Comparison of ENCODE assay signal across 13 cellular contexts in genomic region chr11:130022799-130023198, GRCh38. TPM values are rescaled to one million over a fixed set of nuclear protein-coding genes. Genes with fewer than 3 reads are reported as not detected.
DNase-seq lines count a peak whose midpoint lies in the region; ATAC-seq and TF ChIP-seq lines count a peak whose summit lies in the region.
"Had no signal": no experiment of that assay in that cellular context is flagged by ENCODE, and none has a peak within 500 bp of the region (broad histone marks: within the 10 kb centered on the region; RNA-seq: fewer than 3 reads in every experiment).

No MANE protein-coding gene starts in this region.

- no peaks in the 10 kb centered on the region for H3K36me3 Mint-ChIP-seq in CD14-positive monocyte
- H3K36me3 Mint-ChIP-seq: immature natural killer cell had no signal

- WGBS in GM23248 (ENCODE audit: low coverage in 1 of 2, low lambda C conversion rate in 2 of 2, missing lambda C conversion rate in 2 of 2), 2 experiments, result 80 to 89% methylated on average over 2 of the region's 2 CpGs
- WGBS in mesenchymal stem cell, result 89% methylated on average over 1 of the region's 2 CpGs
- 94% methylated on average over 2 of the region's 2 CpGs for WGBS in right cardiac atrium

- in situ Hi-C loops in GM23248 (cut with MboI), result no loop called here

- no peak overlapping the region for H2BK12ac ChIP-seq in mesenchymal stem cell (ENCODE audit: low read length in 2 of 2)

- DNase-seq in GM23248 (peak; percentile 20), MG63 (peak; percentile 40), mesenchymal stem cell (no peak), right cardiac atrium (no peak), GM19240 (ENCODE audit: insufficient read length, low spot score) (no peak), CD14-positive monocyte (ENCODE audit: low spot score) (no peak), NCI-H2227 (lab: John Stamatoyannopoulos, UW; ENCODE audit: unreplicated experiment) (no peak)
- DNase-seq: activated T-cell treated with anti-CD3 and anti-CD28 coated beads, Interleukin-2, amount 50 U/mL, for 24 hours; immature natural killer cell; NCI-H1694 treated with DMSO at 0.1 percent for 48 hours; stimulated activated CD4-positive, alpha-beta T cell treated with anti-CD3 and anti-CD28 coated beads, Interleukin-4, amount 100 ng/mL, for 1 hour had no signal

- H3F3A ChIP-seq in GM23248 (ENCODE audit: insufficient read depth), result peaks cover 23% of the 10 kb centered on the region

- no peak overlapping the region for H3K14ac ChIP-seq in mesenchymal stem cell (ENCODE audit: low read length in 2 of 2)

- no peaks in the 10 kb centered on the region for H3K27me3 ChIP-seq in GM23248 (replicated peaks; ENCODE audit: insufficient read depth)
- H3K27me3 ChIP-seq in MG63, result no peaks in the 10 kb centered on the region
- H3K27me3 ChIP-seq in mesenchymal stem cell (ENCODE audit: control insufficient read depth in 1 of 2, insufficient read depth in 1 of 2, low read length in 2 of 2), result no peaks in the 10 kb centered on the region
- no peaks in the 10 kb centered on the region for H3K27me3 ChIP-seq in right cardiac atrium (ENCODE audit: control insufficient read depth, insufficient read depth)
- H3K27me3 ChIP-seq: breast epithelium had no signal

- no peaks in the 10 kb centered on the region for H3K36me3 ChIP-seq in GM23248 (ENCODE audit: low read depth)
- H3K36me3 ChIP-seq in MG63, result no peaks in the 10 kb centered on the region
- no peaks in the 10 kb centered on the region for H3K36me3 ChIP-seq in mesenchymal stem cell (ENCODE audit: control insufficient read depth in 1 of 2, insufficient read depth in 2 of 2, low read depth in 1 of 2, low read length in 2 of 2)
- H3K36me3 ChIP-seq: breast epithelium had no signal

- no peak for TF ChIP-seq CTCF in CD14-positive monocyte (IDR thresholded peaks at IDR 0.05)

- H2AFZ ChIP-seq in GM23248 (no peak overlapping the region), mesenchymal stem cell (ENCODE audit: low read depth, low read length) (no peak overlapping the region)

- no peaks in the 10 kb centered on the region for H4K20me1 ChIP-seq in GM23248 (ENCODE audit: insufficient read depth)

- no peaks in the 10 kb centered on the region for H3K4me1 Mint-ChIP-seq in CD14-positive monocyte
- H3K4me1 Mint-ChIP-seq: immature natural killer cell had no signal

- H3K4me1 ChIP-seq in GM23248 (ENCODE audit: insufficient read depth), result peaks cover 21% of the 10 kb centered on the region
- peaks cover 10% of the 10 kb centered on the region for H3K4me1 ChIP-seq in mesenchymal stem cell (ENCODE audit: control insufficient read depth, insufficient read depth, low read depth, low read length)
- no peaks in the 10 kb centered on the region for H3K4me1 ChIP-seq in right cardiac atrium (ENCODE audit: control insufficient read depth, insufficient read depth, low read length)
- H3K4me1 ChIP-seq: breast epithelium had no signal

- peaks cover 0 to 5% (median 0%) of the 10 kb centered on the region in 3 donors for H3K27me3 Mint-ChIP-seq in CD14-positive monocyte (ENCODE audit: low read depth in 3 of 3)
- H3K27me3 Mint-ChIP-seq: activated T-cell treated with anti-CD3 and anti-CD28 coated beads, Interleukin-2, amount 50 U/mL, for 24 hours had no signal

- H4K91ac ChIP-seq in mesenchymal stem cell (ENCODE audit: low read length), result no peak overlapping the region

- H3K9me3 ChIP-seq in GM23248 (ENCODE audit: low read depth) (no peaks in the 10 kb centered on the region), MG63 (no peaks in the 10 kb centered on the region), mesenchymal stem cell (ENCODE audit: control insufficient read depth, low read length) (no peaks in the 10 kb centered on the region), right cardiac atrium (ENCODE audit: control insufficient read depth, low read length) (no peaks in the 10 kb centered on the region)
- H3K9me3 ChIP-seq: breast epithelium had no signal

- no peak overlapping the region for H3K4me3 Mint-ChIP-seq in CD14-positive monocyte
- H3K4me3 Mint-ChIP-seq: activated T-cell treated with anti-CD3 and anti-CD28 coated beads, Interleukin-2, amount 50 U/mL, for 24 hours; immature natural killer cell had no signal

- H3K9ac ChIP-seq in GM23248 (no peak overlapping the region), mesenchymal stem cell (ENCODE audit: low read length) (no peak overlapping the region)

- H3K18ac ChIP-seq in mesenchymal stem cell (ENCODE audit: low read depth in 1 of 2, low read length in 2 of 2), result no peak overlapping the region

- no peak overlapping the region for H2BK120ac ChIP-seq in mesenchymal stem cell (ENCODE audit: low read depth, low read length)

- H3K79me2 ChIP-seq in GM23248 (ENCODE audit: insufficient read depth), result no peaks in the 10 kb centered on the region

- H3K9me2 ChIP-seq in GM23248 (ENCODE audit: insufficient read depth), result no peaks in the 10 kb centered on the region

- H3K27ac Mint-ChIP-seq in CD14-positive monocyte, result no peak overlapping the region
- H3K27ac Mint-ChIP-seq: activated T-cell treated with anti-CD3 and anti-CD28 coated beads, Interleukin-2, amount 50 U/mL, for 24 hours; immature natural killer cell had no signal

- intact Hi-C loops in right cardiac atrium (cut with DNase I) (no loop called here), CD14-positive monocyte (cut with micrococcal nuclease) (no loop called here)

- no peak overlapping the region for H2BK15ac ChIP-seq in mesenchymal stem cell (ENCODE audit: low read depth, poor library complexity, severe bottlenecking)

- H3K4me2 ChIP-seq in GM23248 (ENCODE audit: unreplicated experiment) (no peak overlapping the region), mesenchymal stem cell (ENCODE audit: low read length, poor library complexity, severe bottlenecking) (no peak overlapping the region)

- peak overlapping the region; percentile 26 for H2BK5ac ChIP-seq in mesenchymal stem cell (ENCODE audit: low read depth, low read length, poor library complexity, severe bottlenecking)

- H3K79me1 ChIP-seq in mesenchymal stem cell (replicated peaks; ENCODE audit: low read length, poor library complexity, severe bottlenecking), result no peaks in the 10 kb centered on the region

- H3K4ac ChIP-seq in mesenchymal stem cell (ENCODE audit: low read depth in 1 of 2, low read length in 2 of 2), result no peak overlapping the region

- H3K27ac ChIP-seq in GM23248 (no peak overlapping the region; the same call in 1 of the 2 replicates), mesenchymal stem cell (ENCODE audit: low read length, poor library complexity, severe bottlenecking) (peak overlapping the region; percentile 33), right cardiac atrium (ENCODE audit: low read length) (no peak overlapping the region)

- no peak overlapping the region for H4K8ac ChIP-seq in mesenchymal stem cell (ENCODE audit: low read length)

- H3K9me3 Mint-ChIP-seq in CD14-positive monocyte, result peaks cover 0 to 8% (median 3%) of the 10 kb centered on the region in 7 donors
- H3K9me3 Mint-ChIP-seq: activated T-cell treated with anti-CD3 and anti-CD28 coated beads, Interleukin-2, amount 50 U/mL, for 24 hours; immature natural killer cell had no signal

- H3K4me3 ChIP-seq in GM23248 (no peak overlapping the region), MG63 (peak overlapping the region; percentile 12), mesenchymal stem cell (ENCODE audit: insufficient read depth in 1 of 2, low read depth in 1 of 2, low read length in 2 of 2) (no peak overlapping the region), right cardiac atrium (ENCODE audit: low read length) (no peak overlapping the region)
- H3K4me3 ChIP-seq: breast epithelium had no signal

- peak overlapping the region; percentile 54 for H2AK5ac ChIP-seq in mesenchymal stem cell (ENCODE audit: low read length, severe bottlenecking)

- H3K23ac ChIP-seq in mesenchymal stem cell (ENCODE audit: low read length in 2 of 2), result no peak overlapping the region

- ATAC-seq in GM18867 (IDR thresholded peaks at IDR 0.05; ENCODE audit: unreplicated experiment) (peak; percentile 31), right cardiac atrium (no peak)

RNA-seq across cellular contexts. Expression of gene PRDM10, which starts 20.2 kb away (rescaled TPM):
- 4.6 and 5.7 TPM in 2 replicates for total RNA-seq in GM23248 (2014; rRNA removed; shearing (Covaris generic))
- polyA plus RNA-seq in GM23248 (2016; fragmentation: Nextera tagmentation; extraction: Ambion mirVana) (2.9 TPM in 2 replicates), right cardiac atrium (1.6 TPM), CD14-positive monocyte (1 to 10 TPM in 1 of 2 donors, under 1 TPM in 1; 0.64 to 1.1 TPM)
- 3.6 and 4.9 TPM in 2 replicates for total RNA-seq in MG63 (2014; rRNA removed; shearing (Covaris generic); ENCODE audit: low replicate concordance)
- polyA plus RNA-seq in mesenchymal stem cell (2013, experiment 1 of 2), result 3.5 TPM
- polyA plus RNA-seq in mesenchymal stem cell (2013, experiment 2 of 2), result 3.2 TPM
- 1 to 10 TPM; 4.9 to 7.2 (median 6.3) TPM for total RNA-seq in right cardiac atrium

RNA-seq across cellular contexts. Expression of gene APLP2, which starts 46.9 kb away (rescaled TPM):
- 390 and 457 TPM in 2 replicates for total RNA-seq in GM23248 (2014; rRNA removed; shearing (Covaris generic))
- polyA plus RNA-seq in GM23248 (2016; fragmentation: Nextera tagmentation; extraction: Ambion mirVana) (366 and 377 TPM in 2 replicates), right cardiac atrium (228 TPM), CD14-positive monocyte (100 to 1,000 TPM; 486 to 591 TPM)
- 369 and 426 TPM in 2 replicates for total RNA-seq in MG63 (2014; rRNA removed; shearing (Covaris generic); ENCODE audit: low replicate concordance)
- polyA plus RNA-seq in mesenchymal stem cell (2013, experiment 1 of 2), result 120 TPM
- 123 TPM for polyA plus RNA-seq in mesenchymal stem cell (2013, experiment 2 of 2)
- total RNA-seq in right cardiac atrium, result 100 to 1,000 TPM; 311 to 375 (median 344) TPM

Comparison
In these comparisons a context has a peak if more than half of its experiments do, and no peak if none do; other contexts are left out.
1. DNase-seq: peak in GM23248 (single experiment) and MG63 (single experiment); none in mesenchymal stem cell (single experiment), right cardiac atrium (0 of 3), GM19240 (single experiment), CD14-positive monocyte (single experiment) and NCI-H2227 (single experiment).